Comparison of ENCODE assay signal across 27 cellular contexts in the genomic region with DNA sequence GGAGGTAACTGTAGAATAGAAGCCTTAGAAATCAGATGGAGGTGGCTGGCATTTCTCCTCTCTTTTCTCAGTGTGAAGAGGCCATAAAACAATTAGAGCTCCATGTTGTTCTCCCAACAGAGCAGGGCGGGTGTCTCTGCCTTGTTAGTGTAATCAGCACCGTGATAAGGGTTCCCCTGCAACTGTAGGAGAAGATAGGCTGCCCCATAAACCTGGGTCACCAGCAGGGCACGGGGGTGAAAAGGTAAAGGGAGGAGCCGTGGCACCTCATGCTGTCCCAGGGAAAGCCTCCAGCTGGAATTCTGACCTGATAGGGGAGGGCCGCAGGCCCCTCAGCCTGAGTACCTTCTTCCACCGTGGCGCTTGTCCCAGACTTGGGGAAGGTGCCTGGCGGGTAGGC.
DNase-seq lines count a peak whose midpoint lies in the region; ATAC-seq, FAIRE-seq and TF ChIP-seq lines count a peak whose summit lies in the region.
"Had no signal": no experiment of that assay in that cellular context is flagged by ENCODE, and none has a peak within 500 bp of the region (broad histone marks: within the 10 kb centered on the region; RNA-seq: fewer than 3 reads in every experiment).

No MANE protein-coding gene starts in this region.

- no peak overlapping the region for H4K91ac ChIP-seq in trophoblast cell (ENCODE audit: low read depth, low read length)

- RAD21 ChIA-PET in GM12878 (lab: Charles Lee; ENCODE audit: unreplicated experiment), result interaction anchor here (1.0 kb wide), 2 partner anchors 14 to 81 kb away, joined by 3 to 4 read pairs; no protein-coding TSS in a partner anchor

- TF ChIP-seq POLR2A in GM12878 (IDR thresholded peaks at IDR 0.05; ENCODE audit: low read depth, low read length) (no peak), lower leg skin (IDR thresholded peaks at IDR 0.05) (no peak)

- POLR2A ChIA-PET in GM12878 (lab: Charles Lee), result no interaction called here

- FAIRE-seq in GM12878 (lab: Jason Lieb, UNC), result no peak
- FAIRE-seq: A204.1, G401.6, keratinocyte had no signal

- H2AK5ac ChIP-seq in trophoblast cell (ENCODE audit: low read length), result no peak overlapping the region

- no peak overlapping the region for H4K8ac ChIP-seq in trophoblast cell (ENCODE audit: low read depth, low read length)

- TF ChIP-seq EP300 in GM12878 (IDR thresholded peaks at IDR 0.05; ENCODE audit: borderline replicate concordance in 1 of 2, control insufficient read depth in 1 of 2, low read depth in 2 of 2, low read length in 2 of 2), result no peak

- 74% methylated on average over 8 of the region's 8 CpGs for WGBS in GM12878 (ENCODE audit: insufficient coverage, insufficient replicate concordance, low lambda C conversion rate, missing lambda C conversion rate)
- WGBS in lower leg skin, 2 donors, result 30 to 37% methylated on average over 8 of the region's 8 CpGs
- no CpG with 5 or more reads among the region's 8 CpGs for WGBS in trophoblast cell (ENCODE audit: extremely low coverage, insufficient coverage, insufficient read length)

- H2BK5ac ChIP-seq in trophoblast cell (ENCODE audit: low read depth, low read length, poor library complexity), result no peak overlapping the region

- H3K4ac ChIP-seq in trophoblast cell (ENCODE audit: low read depth, low read length), result no peak overlapping the region

- CTCF ChIA-PET in GM12878 (lab: Yijun Ruan, JAX), result interaction anchor here (0.7 to 1.3 kb wide), 2 partner anchors 13 to 16 kb away, joined by 3 to 5 read pairs; no protein-coding TSS in a partner anchor

- H3K79me2 ChIP-seq in GM12878 (ENCODE audit: control insufficient read depth, insufficient read depth, low read length) (no peaks in the 10 kb centered on the region), trophoblast cell (ENCODE audit: control insufficient read depth, insufficient read depth, low read length, poor library complexity) (no peaks in the 10 kb centered on the region)

- TF ChIP-seq RAD21 in GM12878 (IDR thresholded peaks at IDR 0.05; ENCODE audit: insufficient read depth, low read depth, low read length), result no peak

- peaks cover 6% of the 10 kb centered on the region for H3K9me3 ChIP-seq in GM12878 (replicated peaks; ENCODE audit: control insufficient read depth, insufficient read depth, low read length)
- no peaks in the 10 kb centered on the region for H3K9me3 ChIP-seq in mucosa of descending colon
- H3K9me3 ChIP-seq in trophoblast cell (ENCODE audit: insufficient read depth, low read depth, low read length), result no peaks in the 10 kb centered on the region
- H3K9me3 ChIP-seq: neutrophil, prostate gland, sigmoid colon, suprapubic skin, uterus had no signal

- TSS peak; percentile 47 for BruUV-seq in GM12878 (replicated peaks; lab: Mats Ljungman, UMichigan)

- no peak overlapping the region for H2BK120ac ChIP-seq in trophoblast cell (ENCODE audit: insufficient read depth, low read length, poor library complexity)

- SMC1A ChIA-PET in GM12878 (lab: Charles Lee; ENCODE audit: uncharacterized antibody, unreplicated experiment), result interaction anchor here (0.6 to 0.8 kb wide), 2 partner anchors 14 to 88 kb away, joined by 3 read pairs; no protein-coding TSS in a partner anchor

- H3K27me3 ChIP-seq in GM12878 (replicated peaks in 1 of 2; ENCODE audit: control insufficient read depth in 2 of 2, insufficient read depth in 2 of 2, low read length in 1 of 2) (no peaks in the 10 kb centered on the region), trophoblast cell (ENCODE audit: insufficient read depth, low read length) (no peaks in the 10 kb centered on the region)
- H3K27me3 ChIP-seq: uterus had no signal

- H3K36me3 ChIP-seq in GM12878 (ENCODE audit: control insufficient read depth in 2 of 2, insufficient read depth in 2 of 2, low read length in 1 of 2) (no peaks in the 10 kb centered on the region), mucosa of descending colon (ENCODE audit: low read depth) (no peaks in the 10 kb centered on the region), trophoblast cell (ENCODE audit: control insufficient read depth in 1 of 2, insufficient read depth in 2 of 2, low read length in 2 of 2) (no peaks in the 10 kb centered on the region)
- H3K36me3 ChIP-seq: neutrophil, prostate gland, sigmoid colon, suprapubic skin, uterus had no signal

- H3K14ac ChIP-seq in trophoblast cell (ENCODE audit: low read length), result no peak overlapping the region

- H3K4me3 ChIP-seq in GM12878 (no peak overlapping the region), mucosa of descending colon (no peak overlapping the region), lower leg skin (ENCODE audit: low read depth, poor library complexity, severe bottlenecking) (no peak overlapping the region), trophoblast cell (ENCODE audit: low read depth, low read length) (no peak overlapping the region)
- H3K4me3 ChIP-seq: prostate gland, sigmoid colon, suprapubic skin, uterus had no signal

- peak overlapping the region; percentile 79 for H3K27ac ChIP-seq in GM12878 (ENCODE audit: control insufficient read depth, insufficient read depth)
- no peak overlapping the region for H3K27ac ChIP-seq in trophoblast cell (ENCODE audit: low read depth, low read length)
- H3K27ac ChIP-seq: epithelial cell of prostate, neutrophil, prostate gland, sigmoid colon, suprapubic skin, uterus had no signal

- H3K4me2 ChIP-seq in GM12878 (ENCODE audit: control insufficient read depth, insufficient read depth) (peak overlapping the region; percentile 72), trophoblast cell (ENCODE audit: low read length) (no peak overlapping the region)

- H2BK12ac ChIP-seq in trophoblast cell (ENCODE audit: low read length), result no peak overlapping the region

- ATAC-seq in left ventricle myocardium superior (peak; percentile 36), GM12878 (peak; percentile 12), mucosa of descending colon (peak; percentile 97)
- ATAC-seq: CD8-positive, alpha-beta T cell had no signal

- no peak for DNase-seq in left ventricle myocardium superior
- no peak for DNase-seq in cardiac septum (ENCODE audit: low spot score)
- no peak for DNase-seq in GM12878 (ENCODE audit: low read depth, low spot score)
- DNase-seq in mucosa of descending colon, result peak; percentile 85 to 89 (median 87)
- no peak for DNase-seq in GF-D8 (lab: John Stamatoyannopoulos, UW)
- DNase-seq in lower leg skin (ENCODE audit: low spot score in 2 of 2), result no peak
- no peak for DNase-seq in trophoblast cell
- no peak for DNase-seq in DMS153 (lab: John Stamatoyannopoulos, UW)
- DNase-seq: activated CD4-positive, CD25-positive, alpha-beta regulatory T cell; activated naive CD4-positive, alpha-beta T cell treated with anti-CD3 and anti-CD28 coated beads, Interleukin-2, amount 10 ng/mL, durations not matched to agents 7 days and 5 days; CD8-positive, alpha-beta T cell; HFFc6; NCI-H1694; NCI-H2171; NCI-H510A treated with DMSO at 0.1 percent for 48 hours; SHP77 treated with DMSO at 0.1 percent for 48 hours; sigmoid colon; stimulated activated CD4-positive, alpha-beta T cell treated with anti-CD3 and anti-CD28 coated beads, Interleukin-15, amount 100 ng/mL, for 24 hours; stimulated activated naive CD4-positive, alpha-beta T cell; uterus had no signal

- in situ Hi-C loops in GM12878 (cut with MboI), result no loop called here

- no peak overlapping the region for H4K12ac ChIP-seq in trophoblast cell (ENCODE audit: low read depth, low read length)

- no peak overlapping the region for H3K18ac ChIP-seq in trophoblast cell (ENCODE audit: low read length)

- H3K4me1 ChIP-seq in GM12878 (ENCODE audit: control insufficient read depth, insufficient read depth, low read length) (peaks cover 62% of the 10 kb centered on the region), mucosa of descending colon (ENCODE audit: low read depth) (peaks cover 31% of the 10 kb centered on the region), trophoblast cell (ENCODE audit: control insufficient read depth in 1 of 2, insufficient read depth in 2 of 2, low read length in 2 of 2) (no peaks in the 10 kb centered on the region)
- H3K4me1 ChIP-seq: prostate gland, sigmoid colon, suprapubic skin, uterus had no signal

- no peak overlapping the region for H3K23ac ChIP-seq in trophoblast cell (ENCODE audit: low read length)

- TF ChIP-seq CTCF in GM12878 (IDR thresholded peaks at IDR 0.05 in 2 of 3, conservative IDR thresholded peaks at IDR 0.05 in 1 of 3; ENCODE audit: control insufficient read depth in 2 of 3, extremely low read depth in 1 of 3, insufficient read depth in 1 of 3, low read depth in 3 of 3, low read length in 3 of 3) (no peak), mucosa of descending colon (IDR thresholded peaks at IDR 0.05) (no peak), lower leg skin (IDR thresholded peaks at IDR 0.05) (no peak)

- no peaks in the 10 kb centered on the region for H4K20me1 ChIP-seq in GM12878 (ENCODE audit: control insufficient read depth, insufficient read depth)

- H2AFZ ChIP-seq in GM12878 (ENCODE audit: control insufficient read depth, low read depth, low read length), result peak overlapping the region; percentile 20; the same call in 1 of the 2 replicates
- no peak overlapping the region for H2AFZ ChIP-seq in trophoblast cell (ENCODE audit: insufficient read depth, low read length, poor library complexity)

- peak overlapping the region; percentile 42; the same call in 1 of the 2 replicates for H3K9ac ChIP-seq in GM12878 (ENCODE audit: control insufficient read depth, insufficient read depth, low read length)
- H3K9ac ChIP-seq in trophoblast cell (ENCODE audit: low read length), result no peak overlapping the region

- no peaks in the 10 kb centered on the region for H3K79me1 ChIP-seq in trophoblast cell (ENCODE audit: low read length)

- intact Hi-C loops in left ventricle myocardium superior (cut with micrococcal nuclease) (no loop called here), cardiac septum (cut with DNase I) (no loop called here), GM12878 (cut with micrococcal nuclease; ENCODE audit: unreplicated experiment) (no loop called here), mucosa of descending colon (cut with DNase I, micrococcal nuclease) (loop anchor here in 1 of 2 donors (10.0 kb wide), 1 partner anchor 90 kb away; no protein-coding TSS in a partner anchor), lower leg skin (cut with DNase I; ENCODE audit: low total_unique reads) (no loop called here)

TF ChIP-seq in GM12878, 131 proteins besides CTCF, POLR2A, EP300 and RAD21 (continues in another document):
- no peak for TF ChIP-seq FOS (IDR thresholded peaks at IDR 0.05; ENCODE audit: borderline replicate concordance, extremely low read depth, insufficient read length)
- no peak for TF ChIP-seq SP1 (IDR thresholded peaks at IDR 0.05; ENCODE audit: low read depth, low read length)
- no peak for TF ChIP-seq ZNF622 (IDR thresholded peaks at IDR 0.05)
- no peak for TF ChIP-seq ZBED1 (IDR thresholded peaks at IDR 0.05; ENCODE audit: borderline replicate concordance)

Comparison
In these comparisons a context has a peak if more than half of its experiments do, and no peak if none do; other contexts are left out.
1. ATAC-seq: peak in every context shown above with its lines; median percentile 97 in mucosa of descending colon; 36 in left ventricle myocardium superior; 12 in GM12878.
2. DNase-seq: peak in mucosa of descending colon (3 of 3); none in left ventricle myocardium superior (single experiment), cardiac septum (single experiment), GM12878 (single experiment), GF-D8 (single experiment), lower leg skin (0 of 2), trophoblast cell (0 of 2) and DMS153 (single experiment).